In the genomic region with DNA sequence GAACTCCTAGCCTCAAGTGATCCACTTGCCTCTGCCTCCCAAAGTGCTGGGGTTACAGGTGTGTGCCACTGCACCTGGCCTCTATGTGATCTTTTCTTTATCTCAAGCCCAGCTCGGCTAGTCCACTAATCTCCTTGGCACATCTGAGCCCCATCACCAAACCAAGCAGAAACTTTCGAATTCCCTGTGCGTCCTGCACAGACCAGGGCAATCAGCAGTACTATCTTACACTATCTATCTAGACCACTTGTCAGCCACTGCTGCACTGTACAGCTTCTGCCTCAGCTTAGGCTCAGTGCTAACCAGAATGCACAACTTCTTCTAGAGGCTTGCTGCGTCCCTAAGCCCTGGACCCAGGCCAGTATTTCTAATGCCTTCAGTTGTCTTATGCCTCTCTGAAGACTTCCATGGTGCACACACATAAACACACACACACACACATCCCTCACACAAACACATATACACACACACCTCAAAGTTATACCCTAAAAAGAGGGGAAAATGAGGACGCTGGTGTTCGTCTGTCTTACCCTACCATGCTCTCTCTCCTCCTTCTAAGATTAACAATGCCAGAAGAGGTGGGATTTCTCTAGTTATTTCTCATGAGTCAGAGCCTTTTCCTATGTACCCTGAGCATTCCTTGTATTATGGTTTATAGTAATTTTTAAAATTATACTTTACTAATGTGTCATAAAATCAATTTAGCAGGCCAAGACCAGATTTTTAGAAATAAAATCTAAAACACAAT, we compare ENCODE assay signal across 2 cellular contexts.
A peak's percentile ranks its signal among the peaks of the same experiment; 100 is the strongest.
TF ChIP-seq lines count a peak whose summit lies in the region.

No MANE protein-coding gene starts in this region.

TF ChIP-seq in GM23338, 12 proteins besides CTCF, POLR2A, EP300 and RAD21:
- TF ChIP-seq, protein P1, sequence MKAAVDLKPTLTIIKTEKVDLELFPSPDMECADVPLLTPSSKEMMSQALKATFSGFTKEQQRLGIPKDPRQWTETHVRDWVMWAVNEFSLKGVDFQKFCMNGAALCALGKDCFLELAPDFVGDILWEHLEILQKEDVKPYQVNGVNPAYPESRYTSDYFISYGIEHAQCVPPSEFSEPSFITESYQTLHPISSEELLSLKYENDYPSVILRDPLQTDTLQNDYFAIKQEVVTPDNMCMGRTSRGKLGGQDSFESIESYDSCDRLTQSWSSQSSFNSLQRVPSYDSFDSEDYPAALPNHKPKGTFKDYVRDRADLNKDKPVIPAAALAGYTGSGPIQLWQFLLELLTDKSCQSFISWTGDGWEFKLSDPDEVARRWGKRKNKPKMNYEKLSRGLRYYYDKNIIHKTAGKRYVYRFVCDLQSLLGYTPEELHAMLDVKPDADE (IDR thresholded peaks at IDR 0.05): no peak

TF ChIP-seq in K562, 482 proteins besides CTCF, POLR2A, EP300 and RAD21 (continued from another document and continues in another):
- TF ChIP-seq, protein P2, sequence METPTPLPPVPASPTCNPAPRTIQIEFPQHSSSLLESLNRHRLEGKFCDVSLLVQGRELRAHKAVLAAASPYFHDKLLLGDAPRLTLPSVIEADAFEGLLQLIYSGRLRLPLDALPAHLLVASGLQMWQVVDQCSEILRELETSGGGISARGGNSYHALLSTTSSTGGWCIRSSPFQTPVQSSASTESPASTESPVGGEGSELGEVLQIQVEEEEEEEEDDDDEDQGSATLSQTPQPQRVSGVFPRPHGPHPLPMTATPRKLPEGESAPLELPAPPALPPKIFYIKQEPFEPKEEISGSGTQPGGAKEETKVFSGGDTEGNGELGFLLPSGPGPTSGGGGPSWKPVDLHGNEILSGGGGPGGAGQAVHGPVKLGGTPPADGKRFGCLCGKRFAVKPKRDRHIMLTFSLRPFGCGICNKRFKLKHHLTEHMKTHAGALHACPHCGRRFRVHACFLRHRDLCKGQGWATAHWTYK (CRISPR knock-in tag; IDR thresholded peaks at IDR 0.05): 0 out of 2 replicates have a peak, but pooled peaks have one; percentile 38
- TF ChIP-seq MEF2A (IDR thresholded peaks at IDR 0.05; ENCODE audit: control insufficient read depth, low read depth, low read length) (no peak), CREB1 (IDR thresholded peaks at IDR 0.05) (no peak), CREB1 (CRISPR knock-in tag; IDR thresholded peaks at IDR 0.05) (no peak), ATF7 (IDR thresholded peaks at IDR 0.05) (no peak), ZNF76 (CRISPR knock-in tag; IDR thresholded peaks at IDR 0.05; ENCODE audit: borderline replicate concordance) (0 out of 2 replicates have a peak, but pooled peaks have one; percentile 27), ZNF586 (CRISPR knock-in tag; conservative IDR thresholded peaks at IDR 0.05) (no peak), TRIM24 (IDR thresholded peaks at IDR 0.05) (0 out of 4 replicates have a peak, but pooled peaks of 1 of the 2 experiments have one; percentile 7), PHB (CRISPR knock-in tag; IDR thresholded peaks at IDR 0.05) (no peak), NR4A1 (CRISPR knock-in tag; IDR thresholded peaks at IDR 0.05) (no peak), NR4A1 (tag; IDR thresholded peaks at IDR 0.05) (0 out of 2 replicates have a peak, but pooled peaks have one; percentile 39), ZZZ3 (IDR thresholded peaks at IDR 0.05) (no peak), L3MBTL2 (IDR thresholded peaks at IDR 0.05) (no peak), ZNF41 (CRISPR knock-in tag; conservative IDR thresholded peaks at IDR 0.05) (no peak), ETV1 (tag; conservative IDR thresholded peaks at IDR 0.05; ENCODE audit: low read depth) (no peak), KLF16 (IDR thresholded peaks at IDR 0.05) (peak; percentile 62), POLR3G (IDR thresholded peaks at IDR 0.05; ENCODE audit: extremely low read depth, insufficient read length, insufficient replicate concordance) (no peak), WHSC1 (IDR thresholded peaks at IDR 0.05; ENCODE audit: low read length) (no peak), TAL1 (IDR thresholded peaks at IDR 0.05) (peak; percentile 86), ZFP1 (CRISPR knock-in tag; IDR thresholded peaks at IDR 0.05) (no peak), CAMTA2 (CRISPR knock-in tag; conservative IDR thresholded peaks at IDR 0.05) (no peak), YBX1 (IDR thresholded peaks at IDR 0.05) (no peak), BHLHE40 (IDR thresholded peaks at IDR 0.05; ENCODE audit: low read length) (no peak), HDGF (IDR thresholded peaks at IDR 0.05) (no peak), HLTF (IDR thresholded peaks at IDR 0.05) (no peak), ZNF707 (CRISPR knock-in tag; conservative IDR thresholded peaks at IDR 0.05) (no peak), GABPA (tag; conservative IDR thresholded peaks at IDR 0.05; ENCODE audit: low read depth) (no peak), OTX1 (CRISPR knock-in tag; IDR thresholded peaks at IDR 0.05) (no peak), MAFG (tag; conservative IDR thresholded peaks at IDR 0.05) (no peak), ARID1B (IDR thresholded peaks at IDR 0.05) (peak; percentile 86), KDM2B (CRISPR knock-in tag; IDR thresholded peaks at IDR 0.05) (no peak), ZSCAN29 (IDR thresholded peaks at IDR 0.05) (no peak), CXXC5 (CRISPR knock-in tag; IDR thresholded peaks at IDR 0.05) (peak; percentile 51), NFXL1 (CRISPR knock-in tag; IDR thresholded peaks at IDR 0.05) (no peak), ZNF324 (CRISPR knock-in tag; IDR thresholded peaks at IDR 0.05) (no peak), ZNF143 (CRISPR knock-in tag; IDR thresholded peaks at IDR 0.05) (no peak), ESRRB (CRISPR knock-in tag; IDR thresholded peaks at IDR 0.05; ENCODE audit: borderline replicate concordance) (no peak), KDM4B (IDR thresholded peaks at IDR 0.05; ENCODE audit: borderline replicate concordance in 2 of 2, low read depth in 1 of 2) (no peak), STAG1 (CRISPR knock-in tag; IDR thresholded peaks at IDR 0.05; ENCODE audit: borderline replicate concordance) (no peak), ZBTB8A (IDR thresholded peaks at IDR 0.05; ENCODE audit: partially characterized antibody) (no peak)
- TF ChIP-seq, protein P3, sequence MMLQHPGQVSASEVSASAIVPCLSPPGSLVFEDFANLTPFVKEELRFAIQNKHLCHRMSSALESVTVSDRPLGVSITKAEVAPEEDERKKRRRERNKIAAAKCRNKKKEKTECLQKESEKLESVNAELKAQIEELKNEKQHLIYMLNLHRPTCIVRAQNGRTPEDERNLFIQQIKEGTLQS (IDR thresholded peaks at IDR 0.05): no peak
- TF ChIP-seq, protein P3 (CRISPR knock-in tag; conservative IDR thresholded peaks at IDR 0.05): no peak
- TF ChIP-seq, protein P4, sequence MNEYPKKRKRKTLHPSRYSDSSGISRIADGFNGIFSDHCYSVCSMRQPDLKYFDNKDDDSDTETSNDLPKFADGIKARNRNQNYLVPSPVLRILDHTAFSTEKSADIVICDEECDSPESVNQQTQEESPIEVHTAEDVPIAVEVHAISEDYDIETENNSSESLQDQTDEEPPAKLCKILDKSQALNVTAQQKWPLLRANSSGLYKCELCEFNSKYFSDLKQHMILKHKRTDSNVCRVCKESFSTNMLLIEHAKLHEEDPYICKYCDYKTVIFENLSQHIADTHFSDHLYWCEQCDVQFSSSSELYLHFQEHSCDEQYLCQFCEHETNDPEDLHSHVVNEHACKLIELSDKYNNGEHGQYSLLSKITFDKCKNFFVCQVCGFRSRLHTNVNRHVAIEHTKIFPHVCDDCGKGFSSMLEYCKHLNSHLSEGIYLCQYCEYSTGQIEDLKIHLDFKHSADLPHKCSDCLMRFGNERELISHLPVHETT (CRISPR knock-in tag; conservative IDR thresholded peaks at IDR 0.05 in 1 of 2, IDR thresholded peaks at IDR 0.05 in 1 of 2): no peak
- TF ChIP-seq, protein P5, sequence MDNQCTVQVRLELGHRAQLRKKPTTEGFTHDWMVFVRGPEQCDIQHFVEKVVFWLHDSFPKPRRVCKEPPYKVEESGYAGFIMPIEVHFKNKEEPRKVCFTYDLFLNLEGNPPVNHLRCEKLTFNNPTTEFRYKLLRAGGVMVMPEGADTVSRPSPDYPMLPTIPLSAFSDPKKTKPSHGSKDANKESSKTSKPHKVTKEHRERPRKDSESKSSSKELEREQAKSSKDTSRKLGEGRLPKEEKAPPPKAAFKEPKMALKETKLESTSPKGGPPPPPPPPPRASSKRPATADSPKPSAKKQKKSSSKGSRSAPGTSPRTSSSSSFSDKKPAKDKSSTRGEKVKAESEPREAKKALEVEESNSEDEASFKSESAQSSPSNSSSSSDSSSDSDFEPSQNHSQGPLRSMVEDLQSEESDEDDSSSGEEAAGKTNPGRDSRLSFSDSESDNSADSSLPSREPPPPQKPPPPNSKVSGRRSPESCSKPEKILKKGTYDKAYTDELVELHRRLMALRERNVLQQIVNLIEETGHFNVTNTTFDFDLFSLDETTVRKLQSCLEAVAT (IDR thresholded peaks at IDR 0.05): 0 out of 4 replicates have a peak, but pooled peaks of 1 of the 2 experiments have one; percentile 10
- TF ChIP-seq, protein P6, sequence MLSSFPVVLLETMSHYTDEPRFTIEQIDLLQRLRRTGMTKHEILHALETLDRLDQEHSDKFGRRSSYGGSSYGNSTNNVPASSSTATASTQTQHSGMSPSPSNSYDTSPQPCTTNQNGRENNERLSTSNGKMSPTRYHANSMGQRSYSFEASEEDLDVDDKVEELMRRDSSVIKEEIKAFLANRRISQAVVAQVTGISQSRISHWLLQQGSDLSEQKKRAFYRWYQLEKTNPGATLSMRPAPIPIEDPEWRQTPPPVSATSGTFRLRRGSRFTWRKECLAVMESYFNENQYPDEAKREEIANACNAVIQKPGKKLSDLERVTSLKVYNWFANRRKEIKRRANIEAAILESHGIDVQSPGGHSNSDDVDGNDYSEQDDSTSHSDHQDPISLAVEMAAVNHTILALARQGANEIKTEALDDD (IDR thresholded peaks at IDR 0.05): peak; percentile 84
- TF ChIP-seq, protein P7, sequence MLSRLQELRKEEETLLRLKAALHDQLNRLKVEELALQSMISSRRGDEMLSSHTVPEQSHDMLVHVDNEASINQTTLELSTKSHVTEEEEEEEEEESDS (CRISPR knock-in tag; IDR thresholded peaks at IDR 0.05): no peak
- TF ChIP-seq, protein P8, sequence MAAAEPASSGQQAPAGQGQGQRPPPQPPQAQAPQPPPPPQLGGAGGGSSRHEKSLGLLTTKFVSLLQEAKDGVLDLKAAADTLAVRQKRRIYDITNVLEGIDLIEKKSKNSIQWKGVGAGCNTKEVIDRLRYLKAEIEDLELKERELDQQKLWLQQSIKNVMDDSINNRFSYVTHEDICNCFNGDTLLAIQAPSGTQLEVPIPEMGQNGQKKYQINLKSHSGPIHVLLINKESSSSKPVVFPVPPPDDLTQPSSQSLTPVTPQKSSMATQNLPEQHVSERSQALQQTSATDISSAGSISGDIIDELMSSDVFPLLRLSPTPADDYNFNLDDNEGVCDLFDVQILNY (CRISPR knock-in tag; IDR thresholded peaks at IDR 0.05): no peak
- TF ChIP-seq, protein P9, sequence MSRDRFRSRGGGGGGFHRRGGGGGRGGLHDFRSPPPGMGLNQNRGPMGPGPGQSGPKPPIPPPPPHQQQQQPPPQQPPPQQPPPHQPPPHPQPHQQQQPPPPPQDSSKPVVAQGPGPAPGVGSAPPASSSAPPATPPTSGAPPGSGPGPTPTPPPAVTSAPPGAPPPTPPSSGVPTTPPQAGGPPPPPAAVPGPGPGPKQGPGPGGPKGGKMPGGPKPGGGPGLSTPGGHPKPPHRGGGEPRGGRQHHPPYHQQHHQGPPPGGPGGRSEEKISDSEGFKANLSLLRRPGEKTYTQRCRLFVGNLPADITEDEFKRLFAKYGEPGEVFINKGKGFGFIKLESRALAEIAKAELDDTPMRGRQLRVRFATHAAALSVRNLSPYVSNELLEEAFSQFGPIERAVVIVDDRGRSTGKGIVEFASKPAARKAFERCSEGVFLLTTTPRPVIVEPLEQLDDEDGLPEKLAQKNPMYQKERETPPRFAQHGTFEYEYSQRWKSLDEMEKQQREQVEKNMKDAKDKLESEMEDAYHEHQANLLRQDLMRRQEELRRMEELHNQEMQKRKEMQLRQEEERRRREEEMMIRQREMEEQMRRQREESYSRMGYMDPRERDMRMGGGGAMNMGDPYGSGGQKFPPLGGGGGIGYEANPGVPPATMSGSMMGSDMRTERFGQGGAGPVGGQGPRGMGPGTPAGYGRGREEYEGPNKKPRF (IDR thresholded peaks at IDR 0.05; ENCODE audit: low read depth, low read length): no peak
- TF ChIP-seq, protein P10, sequence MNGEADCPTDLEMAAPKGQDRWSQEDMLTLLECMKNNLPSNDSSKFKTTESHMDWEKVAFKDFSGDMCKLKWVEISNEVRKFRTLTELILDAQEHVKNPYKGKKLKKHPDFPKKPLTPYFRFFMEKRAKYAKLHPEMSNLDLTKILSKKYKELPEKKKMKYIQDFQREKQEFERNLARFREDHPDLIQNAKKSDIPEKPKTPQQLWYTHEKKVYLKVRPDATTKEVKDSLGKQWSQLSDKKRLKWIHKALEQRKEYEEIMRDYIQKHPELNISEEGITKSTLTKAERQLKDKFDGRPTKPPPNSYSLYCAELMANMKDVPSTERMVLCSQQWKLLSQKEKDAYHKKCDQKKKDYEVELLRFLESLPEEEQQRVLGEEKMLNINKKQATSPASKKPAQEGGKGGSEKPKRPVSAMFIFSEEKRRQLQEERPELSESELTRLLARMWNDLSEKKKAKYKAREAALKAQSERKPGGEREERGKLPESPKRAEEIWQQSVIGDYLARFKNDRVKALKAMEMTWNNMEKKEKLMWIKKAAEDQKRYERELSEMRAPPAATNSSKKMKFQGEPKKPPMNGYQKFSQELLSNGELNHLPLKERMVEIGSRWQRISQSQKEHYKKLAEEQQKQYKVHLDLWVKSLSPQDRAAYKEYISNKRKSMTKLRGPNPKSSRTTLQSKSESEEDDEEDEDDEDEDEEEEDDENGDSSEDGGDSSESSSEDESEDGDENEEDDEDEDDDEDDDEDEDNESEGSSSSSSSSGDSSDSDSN (IDR thresholded peaks at IDR 0.05; ENCODE audit: borderline replicate concordance in 1 of 2, low read depth in 2 of 2, low read length in 2 of 2): no peak
- TF ChIP-seq, protein P11, sequence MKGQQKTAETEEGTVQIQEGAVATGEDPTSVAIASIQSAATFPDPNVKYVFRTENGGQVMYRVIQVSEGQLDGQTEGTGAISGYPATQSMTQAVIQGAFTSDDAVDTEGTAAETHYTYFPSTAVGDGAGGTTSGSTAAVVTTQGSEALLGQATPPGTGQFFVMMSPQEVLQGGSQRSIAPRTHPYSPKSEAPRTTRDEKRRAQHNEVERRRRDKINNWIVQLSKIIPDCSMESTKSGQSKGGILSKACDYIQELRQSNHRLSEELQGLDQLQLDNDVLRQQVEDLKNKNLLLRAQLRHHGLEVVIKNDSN (CRISPR knock-in tag; IDR thresholded peaks at IDR 0.05): no peak
- TF ChIP-seq, protein P12, sequence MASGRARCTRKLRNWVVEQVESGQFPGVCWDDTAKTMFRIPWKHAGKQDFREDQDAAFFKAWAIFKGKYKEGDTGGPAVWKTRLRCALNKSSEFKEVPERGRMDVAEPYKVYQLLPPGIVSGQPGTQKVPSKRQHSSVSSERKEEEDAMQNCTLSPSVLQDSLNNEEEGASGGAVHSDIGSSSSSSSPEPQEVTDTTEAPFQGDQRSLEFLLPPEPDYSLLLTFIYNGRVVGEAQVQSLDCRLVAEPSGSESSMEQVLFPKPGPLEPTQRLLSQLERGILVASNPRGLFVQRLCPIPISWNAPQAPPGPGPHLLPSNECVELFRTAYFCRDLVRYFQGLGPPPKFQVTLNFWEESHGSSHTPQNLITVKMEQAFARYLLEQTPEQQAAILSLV (tag; IDR thresholded peaks at IDR 0.05): no peak
- TF ChIP-seq, protein P13, sequence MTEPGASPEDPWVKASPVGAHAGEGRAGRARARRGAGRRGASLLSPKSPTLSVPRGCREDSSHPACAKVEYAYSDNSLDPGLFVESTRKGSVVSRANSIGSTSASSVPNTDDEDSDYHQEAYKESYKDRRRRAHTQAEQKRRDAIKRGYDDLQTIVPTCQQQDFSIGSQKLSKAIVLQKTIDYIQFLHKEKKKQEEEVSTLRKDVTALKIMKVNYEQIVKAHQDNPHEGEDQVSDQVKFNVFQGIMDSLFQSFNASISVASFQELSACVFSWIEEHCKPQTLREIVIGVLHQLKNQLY (CRISPR knock-in tag; conservative IDR thresholded peaks at IDR 0.05): no peak
